ENCODE assay signal across 7 cellular contexts in genomic region chr22:23434198-23434830, GRCh38.
DNase-seq lines count a peak whose midpoint lies in the region; ATAC-seq and TF ChIP-seq lines count a peak whose summit lies in the region.
"Not testable (repeated sequence)": the region's sequence is repeated elsewhere in the genome, so short reads cannot be mapped to it uniquely, and the experiment has no call there.

No MANE protein-coding gene starts in this region.

- H3K36me3 Mint-ChIP-seq in activated T-helper 17 cell treated with anti-CD3 and anti-CD28 coated beads, Interleukin-2, amount 50 U/mL, for 72 hours (ENCODE audit: low read depth); endodermal cell (ENCODE audit: low read depth): not testable (repeated sequence)

- not testable (repeated sequence) for H4K91ac ChIP-seq in neuronal stem cell (ENCODE audit: low read depth, low read length, poor library complexity)

- not testable (repeated sequence) for H4K20me1 ChIP-seq in BLaER1 treated with 17β-estradiol and CSF1 and Interleukin-3, amounts not matched to agents 10 nM and 100 nM

- H2BK12ac ChIP-seq in neuronal stem cell (ENCODE audit: low read length): peak overlapping the region; percentile 82

- DNase-seq in endodermal cell; neuronal stem cell (ENCODE audit: low spot score); transverse colon: not testable (repeated sequence)

- not testable (repeated sequence) for H3K27ac Mint-ChIP-seq in activated T-helper 17 cell treated with anti-CD3 and anti-CD28 coated beads, Interleukin-2, amount 50 U/mL, for 72 hours; endodermal cell

- intact Hi-C loops in transverse colon (cut with DNase I; ENCODE audit: low total_unique reads): not testable (repeated sequence)

- not testable (repeated sequence) for H3K4me1 Mint-ChIP-seq in activated T-helper 17 cell treated with anti-CD3 and anti-CD28 coated beads, Interleukin-2, amount 50 U/mL, for 72 hours
- H3K4me1 Mint-ChIP-seq in endodermal cell: peaks cover 22% of the 10 kb centered on the region

- H4K8ac ChIP-seq in neuronal stem cell (ENCODE audit: low read depth, low read length): not testable (repeated sequence)

- not testable (repeated sequence) for TF ChIP-seq EP300 in transverse colon (IDR thresholded peaks at IDR 0.05; ENCODE audit: low read depth)

- H3K27me3 ChIP-seq in BLaER1 treated with 17β-estradiol and CSF1 and Interleukin-3, amounts not matched to agents 10 nM and 100 nM; endodermal cell (ENCODE audit: control insufficient read depth, insufficient read depth, low read length, poor library complexity, severe bottlenecking); mucosa of rectum (ENCODE audit: control insufficient read depth in 2 of 2, insufficient read depth in 2 of 2, low read length in 2 of 2); neuronal stem cell (ENCODE audit: control insufficient read depth in 3 of 3, insufficient read depth in 3 of 3, low read depth in 1 of 3, low read length in 3 of 3); transverse colon: not testable (repeated sequence)

- not testable (repeated sequence) for H2BK5ac ChIP-seq in neuronal stem cell (ENCODE audit: low read length)

- peaks cover 6 to 44% (median 32%) of the 10 kb centered on the region in 10 experiments; a peak in 18 of 20 replicates for H3K4me1 ChIP-seq in BLaER1 treated with 17β-estradiol and CSF1 and Interleukin-3, amounts not matched to agents 10 nM and 100 nM
- H3K4me1 ChIP-seq in endodermal cell (ENCODE audit: control insufficient read depth, insufficient read depth, low read length); mucosa of rectum (ENCODE audit: control insufficient read depth in 2 of 2, insufficient read depth in 2 of 2, low read length in 2 of 2); transverse colon: not testable (repeated sequence)
- peaks cover 0 to 10% of the 10 kb centered on the region in 2 donors for H3K4me1 ChIP-seq in neuronal stem cell (ENCODE audit: control insufficient read depth in 2 of 2, insufficient read depth in 1 of 2, low read depth in 1 of 2, low read length in 2 of 2)

- WGBS in endodermal cell (ENCODE audit: insufficient coverage in 1 of 2, insufficient read length in 1 of 2), 2 experiments: 96 to 97% methylated on average over 15 to 29 of the region's 29 CpGs
- no CpG with 5 or more reads among the region's 29 CpGs for WGBS in neuronal stem cell (ENCODE audit: extremely low coverage in 2 of 2, insufficient read length in 2 of 2, insufficient replicate concordance in 1 of 2), 2 donors
- WGBS in transverse colon (ENCODE audit: low coverage in 1 of 2), 2 donors: 89 to 91% methylated on average over 14 to 25 of the region's 29 CpGs

- not testable (repeated sequence) for TF ChIP-seq CTCF in endodermal cell (conservative IDR thresholded peaks at IDR 0.05); transverse colon (IDR thresholded peaks at IDR 0.05)

- not testable (repeated sequence) for H3K14ac ChIP-seq in neuronal stem cell (ENCODE audit: low read length)

- not testable (repeated sequence) for H3K79me1 ChIP-seq in neuronal stem cell (ENCODE audit: low read depth, low read length)

- H2AK5ac ChIP-seq in neuronal stem cell (ENCODE audit: low read depth, low read length): peak overlapping the region; percentile 68

- H3K4me2 ChIP-seq in BLaER1 treated with 17β-estradiol and CSF1 and Interleukin-3, amounts not matched to agents 10 nM and 100 nM: peak overlapping the region in 9 of 11 experiments; percentile 15 to 88 (median 77); a peak in 14 of 22 replicates
- H3K4me2 ChIP-seq in neuronal stem cell (ENCODE audit: insufficient read depth, low read length, poor library complexity, severe bottlenecking): not testable (repeated sequence)

- H2BK120ac ChIP-seq in neuronal stem cell (ENCODE audit: low read depth, low read length): not testable (repeated sequence)

- not testable (repeated sequence) for H3K9me3 Mint-ChIP-seq in activated T-helper 17 cell treated with anti-CD3 and anti-CD28 coated beads, Interleukin-2, amount 50 U/mL, for 72 hours
- H3K9me3 Mint-ChIP-seq in endodermal cell: peaks cover 11% of the 10 kb centered on the region

- H2AFZ ChIP-seq in neuronal stem cell (ENCODE audit: low read length): not testable (repeated sequence)

- H2BK15ac ChIP-seq in neuronal stem cell (ENCODE audit: low read length): peak overlapping the region; percentile 95

- H3K18ac ChIP-seq in neuronal stem cell (ENCODE audit: low read length): peak overlapping the region; percentile 2

- H3K23ac ChIP-seq in neuronal stem cell (ENCODE audit: low read depth, low read length, poor library complexity): peak overlapping the region; percentile 60

- H3K36me3 ChIP-seq in BLaER1 treated with 17β-estradiol and CSF1 and Interleukin-3, amounts not matched to agents 10 nM and 100 nM; KOPT-K1 (ENCODE audit: insufficient read depth, low read length); endodermal cell (ENCODE audit: control insufficient read depth, insufficient read depth, low read length); mucosa of rectum (ENCODE audit: control insufficient read depth in 2 of 2, insufficient read depth in 2 of 2, low read length in 2 of 2); neuronal stem cell (replicated peaks in 1 of 2; ENCODE audit: control insufficient read depth in 2 of 2, insufficient read depth in 2 of 2, low read length in 2 of 2); transverse colon: not testable (repeated sequence)

- not testable (repeated sequence) for H3K4ac ChIP-seq in neuronal stem cell (ENCODE audit: low read length)

- in situ Hi-C loops in transverse colon (cut with MboI; ENCODE audit: low pct_ligation_motif_present in 1 of 4, low pct_unique_long_range_greater_than_20kb in 1 of 4, low sequenced_read_pairs in 3 of 4): not testable (repeated sequence)

- H3K4me3 ChIP-seq in BLaER1 treated with 17β-estradiol and CSF1 and Interleukin-3, amounts not matched to agents 10 nM and 100 nM; endodermal cell (ENCODE audit: low read length); neuronal stem cell (ENCODE audit: low read length in 2 of 2): not testable (repeated sequence)
- H3K4me3 ChIP-seq in mucosa of rectum (ENCODE audit: low read length in 2 of 2) (peak overlapping the region; percentile 50 to 57), transverse colon (peak overlapping the region in 3 of 4 donors; percentile 25 to 48 (median 37))

- H3K27me3 Mint-ChIP-seq in activated T-helper 17 cell treated with anti-CD3 and anti-CD28 coated beads, Interleukin-2, amount 50 U/mL, for 72 hours: not testable (repeated sequence)
- H3K27me3 Mint-ChIP-seq in endodermal cell (ENCODE audit: insufficient read depth): peaks cover 14% of the 10 kb centered on the region

- peak overlapping the region in 2 of 11 experiments; percentile 63 to 69; a peak in 2 of 22 replicates for H3K9ac ChIP-seq in BLaER1 treated with 17β-estradiol and CSF1 and Interleukin-3, amounts not matched to agents 10 nM and 100 nM
- H3K9ac ChIP-seq in endodermal cell (ENCODE audit: extremely low read depth, low read length, poor library complexity, severe bottlenecking); neuronal stem cell (ENCODE audit: low read depth, low read length, poor library complexity): not testable (repeated sequence)
- peak overlapping the region in 1 of 2 donors; percentile 66 for H3K9ac ChIP-seq in mucosa of rectum (ENCODE audit: low read depth in 1 of 2, low read length in 2 of 2)

- ATAC-seq in activated T-helper 17 cell treated with anti-CD3 and anti-CD28 coated beads, Interleukin-2, amount 50 U/mL, for 72 hours (replicated peaks): not testable (repeated sequence)

- peak overlapping the region in 2 of 11 experiments; percentile 58 to 75; a peak in 3 of 22 replicates for H3K27ac ChIP-seq in BLaER1 treated with 17β-estradiol and CSF1 and Interleukin-3, amounts not matched to agents 10 nM and 100 nM
- peak overlapping the region; percentile 67 for H3K27ac ChIP-seq in KOPT-K1 (ENCODE audit: low read depth, low read length, poor library complexity, severe bottlenecking)
- not testable (repeated sequence) for H3K27ac ChIP-seq in endodermal cell (ENCODE audit: low read depth, low read length); neuronal stem cell (replicated peaks; ENCODE audit: low read length)
- H3K27ac ChIP-seq in mucosa of rectum (ENCODE audit: low read depth in 2 of 2, low read length in 2 of 2): peak overlapping the region in 1 of 2 donors; percentile 15
- peak overlapping the region in 2 of 4 donors; percentile 71 to 76 for H3K27ac ChIP-seq in transverse colon

- peaks cover 11 to 24% (median 16%) of the 10 kb centered on the region in 11 experiments for H3K9me3 ChIP-seq in BLaER1 treated with 17β-estradiol and CSF1 and Interleukin-3, amounts not matched to agents 10 nM and 100 nM (replicated peaks in 1 of 11)
- H3K9me3 ChIP-seq in KOPT-K1 (ENCODE audit: insufficient read depth, low read length, poor library complexity, severe bottlenecking) (peaks cover 17% of the 10 kb centered on the region), neuronal stem cell (replicated peaks in 1 of 2; ENCODE audit: control insufficient read depth in 2 of 2, insufficient read depth in 1 of 2, low read depth in 1 of 2, low read length in 2 of 2) (peaks cover 0 to 10% of the 10 kb centered on the region in 2 donors)
- H3K9me3 ChIP-seq in endodermal cell (ENCODE audit: control insufficient read depth, low read length); mucosa of rectum (ENCODE audit: control insufficient read depth in 2 of 2, low read length in 2 of 2); transverse colon: not testable (repeated sequence)

- H3K4me3 Mint-ChIP-seq in activated T-helper 17 cell treated with anti-CD3 and anti-CD28 coated beads, Interleukin-2, amount 50 U/mL, for 72 hours: peak overlapping the region; percentile 64
- H3K4me3 Mint-ChIP-seq in endodermal cell: peak overlapping the region; percentile 47

- TF ChIP-seq POLR2A in transverse colon (IDR thresholded peaks at IDR 0.05): not testable (repeated sequence)
